ENCODE assay signal across 12 cellular contexts in genomic region chr2:100813527-100813926, GRCh38. TPM values are rescaled to one million over a fixed set of nuclear protein-coding genes. Genes with fewer than 3 reads are reported as not detected.
DNase-seq lines count a peak whose midpoint lies in the region; ATAC-seq and TF ChIP-seq lines count a peak whose summit lies in the region.
"Had no signal": no experiment of that assay in that cellular context is flagged by ENCODE, and none has a peak within 500 bp of the region (broad histone marks: within the 10 kb centered on the region; RNA-seq: fewer than 3 reads in every experiment).

No MANE protein-coding gene starts in this region.

- H3K4me3 Mint-ChIP-seq in naive thymus-derived CD8-positive, alpha-beta T cell = peak overlapping the region in 5 of 10 donors; percentile 3 to 55 (median 37)

- peaks cover 25 to 49% (median 40%) of the 10 kb centered on the region in 4 donors for H3K4me1 Mint-ChIP-seq in naive thymus-derived CD8-positive, alpha-beta T cell

- H3K79me2 ChIP-seq in MM.1S (ENCODE audit: low read length) = no peaks in the 10 kb centered on the region

- H3K4me3 ChIP-seq in MM.1S (ENCODE audit: low read length) (no peak overlapping the region), duodenal mucosa (ENCODE audit: low read depth in 1 of 2, low read length in 2 of 2) (peak overlapping the region; percentile 45 to 47), MG63 (no peak overlapping the region)
- H3K4me3 ChIP-seq: SK-N-MC had no signal

- no peaks in the 10 kb centered on the region for H3F3A ChIP-seq in MM.1S (ENCODE audit: insufficient read depth, low read length)

- no peaks in the 10 kb centered on the region for H3K9me3 Mint-ChIP-seq in naive thymus-derived CD8-positive, alpha-beta T cell

- H3K27ac Mint-ChIP-seq in naive thymus-derived CD8-positive, alpha-beta T cell = peak overlapping the region in 2 of 10 donors; percentile 26 to 40

- H3K27me3 ChIP-seq in MM.1S (replicated peaks; ENCODE audit: insufficient read depth, low read length) (no peaks in the 10 kb centered on the region), duodenal mucosa (ENCODE audit: control insufficient read depth in 1 of 2, insufficient read depth in 2 of 2, low read length in 2 of 2) (no peaks in the 10 kb centered on the region), MG63 (no peaks in the 10 kb centered on the region)

- H3K27me3 Mint-ChIP-seq in naive thymus-derived CD8-positive, alpha-beta T cell = peaks cover 0 to 25% (median 1%) of the 10 kb centered on the region in 5 donors

- H4K20me1 ChIP-seq in MM.1S (ENCODE audit: insufficient read depth, low read length) = no peaks in the 10 kb centered on the region

- H3K9ac ChIP-seq in MM.1S (ENCODE audit: low read length) (no peak overlapping the region), duodenal mucosa (ENCODE audit: low read depth in 1 of 2, low read length in 2 of 2) (no peak overlapping the region)

- H3K36me3 ChIP-seq in MM.1S (replicated peaks; ENCODE audit: insufficient read depth, low read length) (no peaks in the 10 kb centered on the region), duodenal mucosa (ENCODE audit: control insufficient read depth in 1 of 2, insufficient read depth in 2 of 2, low read length in 2 of 2) (no peaks in the 10 kb centered on the region), MG63 (no peaks in the 10 kb centered on the region)

- H3K4me2 ChIP-seq in MM.1S (ENCODE audit: low read depth, low read length) = peak overlapping the region; percentile 6

- DNase-seq in NCI-H1105 treated with DMSO at 0.1 percent for 48 hours (lab: John Stamatoyannopoulos, UW) (peak; percentile 43), NCI-H1105 (lab: John Stamatoyannopoulos, UW) (no peak), MM.1S (peak; percentile 46), MG63 (no peak)
- DNase-seq in naive thymus-derived CD8-positive, alpha-beta T cell = peak in 2 of 10 donors; percentile 31 to 34
- DNase-seq: 8988T, DMS79 treated with DMSO at 0.1 percent for 48 hours, hippocampal formation had no signal

- no peaks in the 10 kb centered on the region for H3K9me2 ChIP-seq in MM.1S (replicated peaks; ENCODE audit: insufficient read depth, low read length)

- ATAC-seq in naive thymus-derived CD8-positive, alpha-beta T cell = peak; percentile 24 to 42
- ATAC-seq in HG03280 (IDR thresholded peaks at IDR 0.05; ENCODE audit: unreplicated experiment) (no peak), GM21526 (IDR thresholded peaks at IDR 0.05; ENCODE audit: low FRiP score, unreplicated experiment) (no peak)

- TF ChIP-seq CTCF in MM.1S (IDR thresholded peaks at IDR 0.05; ENCODE audit: low read length) = no peak

- no peaks in the 10 kb centered on the region for H3K9me3 ChIP-seq in MM.1S (replicated peaks; ENCODE audit: insufficient read depth, low read length)
- H3K9me3 ChIP-seq in duodenal mucosa (ENCODE audit: control insufficient read depth in 1 of 2, low read length in 2 of 2) = no peaks in the 10 kb centered on the region
- H3K9me3 ChIP-seq in MG63 = no peaks in the 10 kb centered on the region

- no peak overlapping the region for H3K27ac ChIP-seq in MM.1S (ENCODE audit: low read length)
- peak overlapping the region; percentile 34 for H3K27ac ChIP-seq in duodenal mucosa (ENCODE audit: low read depth, low read length)
- H3K27ac ChIP-seq: SK-N-MC had no signal

- 0 out of 2 replicates have a peak overlapping the region, but pooled peaks have one; percentile 0 for H2AFZ ChIP-seq in MM.1S (ENCODE audit: low read length)

- H3K4me1 ChIP-seq in MM.1S (ENCODE audit: low read length) = 0 out of 2 replicates have a peak, but pooled peaks cover 11% of the 10 kb centered on the region
- peaks cover 28 to 40% of the 10 kb centered on the region in 2 donors for H3K4me1 ChIP-seq in duodenal mucosa (ENCODE audit: control insufficient read depth in 1 of 2, insufficient read depth in 2 of 2, low read length in 2 of 2)

- POLR2A ChIA-PET in naive thymus-derived CD8-positive, alpha-beta T cell (lab: Charles Lee) = no interaction called here

- no peaks in the 10 kb centered on the region for H3K36me3 Mint-ChIP-seq in naive thymus-derived CD8-positive, alpha-beta T cell

RNA-seq across cellular contexts. Expression of gene NPAS2, which starts 6.4 kb away (rescaled TPM):
- 1 to 10 TPM; 4.1 to 5.1 TPM for total RNA-seq in naive thymus-derived CD8-positive, alpha-beta T cell
- 1 to 10 TPM; 2.0 to 9.0 (median 2.6) TPM for polyA plus RNA-seq in naive thymus-derived CD8-positive, alpha-beta T cell
- 0.07 and 0.16 TPM in 2 replicates for total RNA-seq in MG63 (2014; rRNA removed; shearing (Covaris generic); ENCODE audit: low replicate concordance)

Comparison
In these comparisons a context has a peak if more than half of its experiments do, and no peak if none do; other contexts are left out.
1. DNase-seq: peak in NCI-H1105 treated with DMSO at 0.1 percent for 48 hours (single experiment) and MM.1S (single experiment); none in NCI-H1105 (single experiment) and MG63 (single experiment).
2. H3K4me3 ChIP-seq: peak in duodenal mucosa (2 of 2); none in MM.1S (single experiment) and MG63 (single experiment).
3. ATAC-seq: peak in naive thymus-derived CD8-positive, alpha-beta T cell (2 of 2); none in HG03280 (single experiment) and GM21526 (single experiment).